ENCODE assay signal across 25 cellular contexts in the genomic region with DNA sequence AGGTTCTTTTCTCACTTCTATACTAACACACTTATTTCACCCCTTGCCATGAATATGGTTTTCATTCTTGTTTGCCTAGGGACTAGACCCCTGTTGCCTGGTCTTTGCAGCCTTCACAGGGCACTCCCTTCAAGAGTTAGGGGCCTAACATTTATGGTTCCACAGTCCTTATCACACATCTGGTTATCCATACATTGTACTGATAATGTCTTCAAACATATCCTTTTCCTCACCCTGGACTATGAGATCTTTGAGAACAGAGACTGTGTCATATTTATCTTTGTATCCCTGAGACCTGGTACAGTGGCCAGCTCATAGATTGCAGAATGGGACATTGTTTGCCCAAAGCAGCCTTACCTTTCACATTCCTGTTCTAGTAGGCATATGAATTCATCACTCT.
"Had no signal": no experiment of that assay in that cellular context is flagged by ENCODE, and none has a peak within 500 bp of the region (broad histone marks: within the 10 kb centered on the region; RNA-seq: fewer than 3 reads in every experiment).

No MANE protein-coding gene starts in this region.

- H3K9me3 ChIP-seq: esophagus squamous epithelium, lower lobe of right lung, ovary, stomach, tibial nerve, upper lobe of right lung, uterus had no signal

- H3K27me3 ChIP-seq: esophagus squamous epithelium, ovary, stomach, tibial nerve, upper lobe of right lung, uterus had no signal

- H3K4me3 Mint-ChIP-seq: effector memory CD8-positive, alpha-beta T cell; natural killer cell; stimulated activated effector memory CD8-positive, alpha-beta T cell treated with anti-CD3 and anti-CD28 coated beads, Interleukin-12 subunit alpha, Interleukin-12 subunit beta, amount 100 ng/mL, for 72 hours had no signal

- H3K9me3 Mint-ChIP-seq: effector memory CD8-positive, alpha-beta T cell; natural killer cell; stimulated activated effector memory CD8-positive, alpha-beta T cell treated with anti-CD3 and anti-CD28 coated beads, Interleukin-12 subunit alpha, Interleukin-12 subunit beta, amount 100 ng/mL, for 72 hours had no signal

- H3K4me1 Mint-ChIP-seq: stimulated activated effector memory CD8-positive, alpha-beta T cell treated with anti-CD3 and anti-CD28 coated beads, Interleukin-12 subunit alpha, Interleukin-12 subunit beta, amount 100 ng/mL, for 72 hours had no signal

- H3K4me1 ChIP-seq: uterus had no signal

- H3K27ac Mint-ChIP-seq: effector memory CD8-positive, alpha-beta T cell; natural killer cell; stimulated activated effector memory CD8-positive, alpha-beta T cell treated with anti-CD3 and anti-CD28 coated beads, Interleukin-12 subunit alpha, Interleukin-12 subunit beta, amount 100 ng/mL, for 72 hours had no signal

- H3K27me3 Mint-ChIP-seq: effector memory CD8-positive, alpha-beta T cell had no signal

- H3K36me3 ChIP-seq: esophagus squamous epithelium, lower lobe of right lung, ovary, stomach, tibial nerve, upper lobe of right lung, uterus had no signal

- H3K36me3 Mint-ChIP-seq: natural killer cell; stimulated activated effector memory CD8-positive, alpha-beta T cell treated with anti-CD3 and anti-CD28 coated beads, Interleukin-12 subunit alpha, Interleukin-12 subunit beta, amount 100 ng/mL, for 72 hours had no signal

- H3K27ac ChIP-seq: coronary artery, esophagus squamous epithelium, lower lobe of right lung, ovary, upper lobe of right lung, uterus had no signal

- H3K4me3 ChIP-seq: coronary artery, esophagus squamous epithelium, lower lobe of right lung, ovary, stomach, tibial nerve, upper lobe of right lung, uterus had no signal

- DNase-seq: dermis blood vessel endothelial cell; effector memory CD8-positive, alpha-beta T cell; esophagus squamous epithelium; foreskin melanocyte; head of caudate nucleus; hippocampal formation; islet precursor cell; kidney glomerular epithelial cell; left colon; left ventricle myocardium superior; lower lobe of right lung; natural killer cell; occipital lobe; ovary; stimulated activated CD4-positive, alpha-beta T cell treated with anti-CD3 and anti-CD28 coated beads, Interleukin-2, amount 100 ng/mL, for 24 hours; stimulated activated CD4-positive, alpha-beta T cell treated with anti-CD3 and anti-CD28 coated beads, Interleukin-4, amount 100 ng/mL, for 24 hours; stimulated activated naive CD4-positive, alpha-beta T cell treated with Interleukin-2 at 50 U/mL for 16 hours; stomach; upper lobe of right lung; uterus had no signal

- FAIRE-seq: endometrium had no signal

- ATAC-seq: effector memory CD8-positive, alpha-beta T cell; left colon; left ventricle myocardium superior; lower lobe of right lung; natural killer cell; sciatic nerve; stimulated activated effector memory CD8-positive, alpha-beta T cell treated with anti-CD3 and anti-CD28 coated beads, Interleukin-12 subunit alpha, Interleukin-12 subunit beta, amount 100 ng/mL, for 72 hours; upper lobe of right lung had no signal
